In genomic region chr16:65522412-65522811, GRCh38 we compare ENCODE assay signal across 18 cellular contexts.
DNase-seq lines count a peak whose midpoint lies in the region; ATAC-seq and TF ChIP-seq lines count a peak whose summit lies in the region.
"Had no signal": no experiment of that assay in that cellular context is flagged by ENCODE, and none has a peak within 500 bp of the region (broad histone marks: within the 10 kb centered on the region; RNA-seq: fewer than 3 reads in every experiment).

No MANE protein-coding gene starts in this region.

- intact Hi-C loops in tibial artery (cut with DNase I; ENCODE audit: low total_unique reads) = no loop called here
- intact Hi-C loops in gastrocnemius medialis (cut with DNase I; ENCODE audit: low total_unique reads) = no loop called here

- H3K9me3 ChIP-seq in NT2/D1 (ENCODE audit: insufficient read depth, low read length) (peaks cover 8% of the 10 kb centered on the region; the same call in 1 of the 2 replicates), tibial artery (no peaks in the 10 kb centered on the region), gastrocnemius medialis (no peaks in the 10 kb centered on the region)

- no peak for DNase-seq in NT2/D1 (ENCODE audit: low read depth, low spot score)
- DNase-seq in coronary artery (ENCODE audit: low spot score) = no peak
- no peak for DNase-seq in tibial artery
- DNase-seq in gastrocnemius medialis = no peak
- DNase-seq: Calu3; CD4-positive, alpha-beta memory T cell; DMS53; NCI-H1105 treated with DMSO at 0.1 percent for 48 hours; NCI-H1694 treated with DMSO at 0.1 percent for 48 hours; NCI-H226; NCI-H524 treated with DMSO at 0.1 percent for 48 hours had no signal

- no peak for TF ChIP-seq POLR2A in gastrocnemius medialis (IDR thresholded peaks at IDR 0.05)

- ATAC-seq in gastrocnemius medialis (no peak), HG02610 (IDR thresholded peaks at IDR 0.05; ENCODE audit: unreplicated experiment) (no peak), GM21360 (IDR thresholded peaks at IDR 0.05; ENCODE audit: unreplicated experiment) (no peak)
- ATAC-seq: Panc1, Right ventricle myocardium inferior had no signal

- no peaks in the 10 kb centered on the region for H3K36me3 Mint-ChIP-seq in nephron (ENCODE audit: low read depth)
- H3K36me3 Mint-ChIP-seq: CD4-positive, alpha-beta memory T cell had no signal

- no peaks in the 10 kb centered on the region for H3K27me3 Mint-ChIP-seq in nephron (ENCODE audit: low read depth)
- H3K27me3 Mint-ChIP-seq: B cell; CD4-positive, alpha-beta memory T cell had no signal

- H3K27ac Mint-ChIP-seq in nephron = peak overlapping the region in 2 of 3 experiments; percentile 97
- H3K27ac Mint-ChIP-seq: B cell; CD4-positive, alpha-beta memory T cell had no signal

- TF ChIP-seq CTCF in coronary artery (IDR thresholded peaks at IDR 0.05) (no peak), nephron (IDR thresholded peaks at IDR 0.05; ENCODE audit: unreplicated experiment in 3 of 3) (no peak), tibial artery (IDR thresholded peaks at IDR 0.05) (no peak), gastrocnemius medialis (IDR thresholded peaks at IDR 0.05 in 4 of 5, conservative IDR thresholded peaks at IDR 0.05 in 1 of 5) (no peak)

- peaks cover 54% of the 10 kb centered on the region for H3K4me1 Mint-ChIP-seq in nephron
- H3K4me1 Mint-ChIP-seq: B cell; CD4-positive, alpha-beta memory T cell had no signal

- peak overlapping the region; percentile 40 to 84 for H3K27ac ChIP-seq in coronary artery
- H3K27ac ChIP-seq in tibial artery = peak overlapping the region; percentile 14 to 57
- no peak overlapping the region for H3K27ac ChIP-seq in gastrocnemius medialis
- H3K27ac ChIP-seq: SK-N-MC had no signal

- no peak overlapping the region for H3K4me3 Mint-ChIP-seq in nephron
- H3K4me3 Mint-ChIP-seq: B cell; CD4-positive, alpha-beta memory T cell had no signal

- H3K9me3 Mint-ChIP-seq in nephron = peaks cover 5% of the 10 kb centered on the region

- in situ Hi-C loops in gastrocnemius medialis (cut with MboI; ENCODE audit: low sequenced_read_pairs in 4 of 4) = no loop called here

- no peaks in the 10 kb centered on the region for H3K27me3 ChIP-seq in NT2/D1 (ENCODE audit: insufficient read depth, insufficient read length)
- H3K27me3 ChIP-seq in tibial artery = no peaks in the 10 kb centered on the region
- no peaks in the 10 kb centered on the region for H3K27me3 ChIP-seq in gastrocnemius medialis

- H3K36me3 ChIP-seq in NT2/D1 (ENCODE audit: insufficient read depth, insufficient read length, low read length) (no peaks in the 10 kb centered on the region), tibial artery (no peaks in the 10 kb centered on the region), gastrocnemius medialis (no peaks in the 10 kb centered on the region)

- H3K9ac ChIP-seq in NT2/D1 (ENCODE audit: insufficient read length, low read depth) = peak overlapping the region; percentile 22

- H3K4me3 ChIP-seq in NT2/D1 (ENCODE audit: insufficient read length, low read depth) = no peak overlapping the region
- no peak overlapping the region for H3K4me3 ChIP-seq in coronary artery
- H3K4me3 ChIP-seq in tibial artery = no peak overlapping the region
- no peak overlapping the region for H3K4me3 ChIP-seq in gastrocnemius medialis
- H3K4me3 ChIP-seq: SK-N-MC had no signal

- peaks cover 2% of the 10 kb centered on the region for H3K4me1 ChIP-seq in NT2/D1 (ENCODE audit: insufficient read depth, insufficient read length)
- peaks cover 0 to 29% (median 19%) of the 10 kb centered on the region in 4 donors for H3K4me1 ChIP-seq in tibial artery
- no peaks in the 10 kb centered on the region for H3K4me1 ChIP-seq in gastrocnemius medialis

Comparison
In these comparisons a context has a peak if more than half of its experiments do, and no peak if none do; other contexts are left out.
1. H3K27ac ChIP-seq: peak in coronary artery (2 of 2) and tibial artery (2 of 2); none in gastrocnemius medialis (0 of 4).